ENCODE assay signal across 2 cellular contexts in genomic region chr7:117828831-117829230, GRCh38.
TF ChIP-seq lines count a peak whose summit lies in the region.

No MANE protein-coding gene starts in this region.

TF ChIP-seq in HEK293, 187 proteins besides CTCF, POLR2A, EP300 and RAD21:
- TF ChIP-seq ZFHX2 (tag by site-specific recombination; conservative IDR thresholded peaks at IDR 0.05) (peak; percentile 59), EGR2 (tag by site-specific recombination; IDR thresholded peaks at IDR 0.05; ENCODE audit: low read depth) (peak; percentile 35; the same call in 1 of the 2 replicates), KLF9 (tag by site-specific recombination; IDR thresholded peaks at IDR 0.05; ENCODE audit: low read depth) (no peak), SCRT2 (tag by site-specific recombination; IDR thresholded peaks at IDR 0.05) (no peak), ZFP69B (tag by site-specific recombination; IDR thresholded peaks at IDR 0.05) (no peak), ZNF266 (tag by site-specific recombination; IDR thresholded peaks at IDR 0.05; ENCODE audit: low read depth) (no peak), ZNF433 (tag by site-specific recombination; IDR thresholded peaks at IDR 0.05; ENCODE audit: low read depth) (no peak)

TF ChIP-seq in HepG2, 621 proteins besides CTCF, POLR2A, EP300 and RAD21:
- TF ChIP-seq ZNF644 (CRISPR knock-in tag; IDR thresholded peaks at IDR 0.05; ENCODE audit: low read depth) (no peak), ZNF232 (CRISPR knock-in tag; IDR thresholded peaks at IDR 0.05; ENCODE audit: borderline replicate concordance) (no peak), TRIM24 (CRISPR knock-in tag; IDR thresholded peaks at IDR 0.05) (no peak), ARNT2 (CRISPR knock-in tag; IDR thresholded peaks at IDR 0.05; ENCODE audit: low read depth) (no peak), NFE2L2 (IDR thresholded peaks at IDR 0.05; ENCODE audit: low read length) (no peak), RNF2 (conservative IDR thresholded peaks at IDR 0.05; ENCODE audit: low read depth) (no peak), ZFYVE20 (CRISPR knock-in tag; IDR thresholded peaks at IDR 0.05; ENCODE audit: borderline replicate concordance, low read depth) (no peak)
- TF ChIP-seq, protein P1, sequence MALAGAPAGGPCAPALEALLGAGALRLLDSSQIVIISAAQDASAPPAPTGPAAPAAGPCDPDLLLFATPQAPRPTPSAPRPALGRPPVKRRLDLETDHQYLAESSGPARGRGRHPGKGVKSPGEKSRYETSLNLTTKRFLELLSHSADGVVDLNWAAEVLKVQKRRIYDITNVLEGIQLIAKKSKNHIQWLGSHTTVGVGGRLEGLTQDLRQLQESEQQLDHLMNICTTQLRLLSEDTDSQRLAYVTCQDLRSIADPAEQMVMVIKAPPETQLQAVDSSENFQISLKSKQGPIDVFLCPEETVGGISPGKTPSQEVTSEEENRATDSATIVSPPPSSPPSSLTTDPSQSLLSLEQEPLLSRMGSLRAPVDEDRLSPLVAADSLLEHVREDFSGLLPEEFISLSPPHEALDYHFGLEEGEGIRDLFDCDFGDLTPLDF (CRISPR knock-in tag; IDR thresholded peaks at IDR 0.05), result no peak
